1 cellular context compared by ENCODE assay signal in genomic region chr3:10772230-10773161, GRCh38.
A peak's percentile ranks its signal among the peaks of the same experiment; 100 is the strongest.
TF ChIP-seq lines count a peak whose summit lies in the region.

No MANE protein-coding gene starts in this region.

TF ChIP-seq in HepG2, 621 proteins besides CTCF, POLR2A, EP300 and RAD21 (continued from another document and continues in another):
- TF ChIP-seq USF2 (IDR thresholded peaks at IDR 0.05; ENCODE audit: low read depth, low read length) (no peak), USF2 (CRISPR knock-in tag; IDR thresholded peaks at IDR 0.05; ENCODE audit: borderline replicate concordance) (no peak), ZNF792 (CRISPR knock-in tag; IDR thresholded peaks at IDR 0.05) (0 out of 2 replicates have a peak, but pooled peaks have one; percentile 18), GATA4 (IDR thresholded peaks at IDR 0.05; ENCODE audit: borderline replicate concordance, low read depth) (no peak), ZFP82 (CRISPR knock-in tag; IDR thresholded peaks at IDR 0.05; ENCODE audit: borderline replicate concordance) (no peak), ZNF20 (CRISPR knock-in tag; IDR thresholded peaks at IDR 0.05) (no peak), ZNF230 (CRISPR knock-in tag; IDR thresholded peaks at IDR 0.05) (no peak), ZNF564 (CRISPR knock-in tag; IDR thresholded peaks at IDR 0.05) (no peak), HMGXB4 (CRISPR knock-in tag; IDR thresholded peaks at IDR 0.05; ENCODE audit: borderline replicate concordance in 1 of 2, low read depth in 1 of 2) (peak; percentile 52 to 79; a peak in 2 of 4 replicates), TBL1XR1 (IDR thresholded peaks at IDR 0.05; ENCODE audit: borderline replicate concordance, low read length, partially characterized antibody) (no peak), ZNF687 (CRISPR knock-in tag; IDR thresholded peaks at IDR 0.05) (peak; percentile 48), ZNF367 (CRISPR knock-in tag; IDR thresholded peaks at IDR 0.05; ENCODE audit: borderline replicate concordance) (no peak), BHLHE40 (IDR thresholded peaks at IDR 0.05; ENCODE audit: low read length) (no peak), SALL1 (CRISPR knock-in tag; IDR thresholded peaks at IDR 0.05) (peak; percentile 35; the same call in 1 of the 2 replicates), KAT8 (CRISPR knock-in tag; IDR thresholded peaks at IDR 0.05) (0 out of 2 replicates have a peak, but pooled peaks have one; percentile 29), TRIM22 (IDR thresholded peaks at IDR 0.05) (no peak), ZNF354B (CRISPR knock-in tag; IDR thresholded peaks at IDR 0.05) (no peak), ZFY (CRISPR knock-in tag; IDR thresholded peaks at IDR 0.05) (0 out of 2 replicates have a peak, but pooled peaks have one; percentile 16), ZNF704 (CRISPR knock-in tag; IDR thresholded peaks at IDR 0.05; ENCODE audit: borderline replicate concordance) (peak; percentile 55; the same call in 1 of the 2 replicates), REPIN1 (CRISPR knock-in tag; IDR thresholded peaks at IDR 0.05; ENCODE audit: borderline replicate concordance, low read depth) (peak; percentile 35; the same call in 1 of the 2 replicates), MZF1 (CRISPR knock-in tag; IDR thresholded peaks at IDR 0.05; ENCODE audit: borderline replicate concordance) (no peak), SSRP1 (CRISPR knock-in tag; IDR thresholded peaks at IDR 0.05) (no peak), ZMYM3 (CRISPR knock-in tag; IDR thresholded peaks at IDR 0.05) (no peak; the same call in 1 of the 2 replicates), TEAD3 (CRISPR knock-in tag; optimal IDR thresholded peaks at IDR 0.05; ENCODE audit: borderline replicate concordance) (peak; percentile 18), SAP130 (CRISPR knock-in tag; IDR thresholded peaks at IDR 0.05; ENCODE audit: low read depth) (no peak), ZNF33B (CRISPR knock-in tag; IDR thresholded peaks at IDR 0.05) (0 out of 2 replicates have a peak, but pooled peaks have one; percentile 44), NR2F1 (CRISPR knock-in tag; IDR thresholded peaks at IDR 0.05) (no peak), ZNF18 (CRISPR knock-in tag; IDR thresholded peaks at IDR 0.05; ENCODE audit: insufficient replicate concordance) (no peak), SOX5 (CRISPR knock-in tag; IDR thresholded peaks at IDR 0.05; ENCODE audit: borderline replicate concordance) (peak; percentile 34; the same call in 1 of the 2 replicates), NONO (IDR thresholded peaks at IDR 0.05) (no peak), NONO (CRISPR knock-in tag; conservative IDR thresholded peaks at IDR 0.05) (no peak), AGO1 (IDR thresholded peaks at IDR 0.05; ENCODE audit: low read depth, low read length, poor library complexity, severe bottlenecking) (no peak), ZNF710 (CRISPR knock-in tag; IDR thresholded peaks at IDR 0.05; ENCODE audit: borderline replicate concordance) (no peak), TARDBP (CRISPR knock-in tag; IDR thresholded peaks at IDR 0.05) (peak; percentile 58; the same call in 1 of the 2 replicates), RNF219 (CRISPR knock-in tag; IDR thresholded peaks at IDR 0.05) (no peak), HOXD1 (CRISPR knock-in tag; IDR thresholded peaks at IDR 0.05) (no peak), NRL (CRISPR knock-in tag; IDR thresholded peaks at IDR 0.05; ENCODE audit: borderline replicate concordance) (no peak), XRCC5 (optimal IDR thresholded peaks at IDR 0.05; ENCODE audit: low read length) (peak; percentile 85), ZFP36 (IDR thresholded peaks at IDR 0.05; ENCODE audit: borderline replicate concordance, low read depth, low read length, partially characterized antibody) (no peak), STAG1 (CRISPR knock-in tag; IDR thresholded peaks at IDR 0.05) (peak; percentile 82), PRDM10 (CRISPR knock-in tag; IDR thresholded peaks at IDR 0.05; ENCODE audit: low read depth) (no peak)
